18 cellular contexts compared by ENCODE assay signal in the genomic region with DNA sequence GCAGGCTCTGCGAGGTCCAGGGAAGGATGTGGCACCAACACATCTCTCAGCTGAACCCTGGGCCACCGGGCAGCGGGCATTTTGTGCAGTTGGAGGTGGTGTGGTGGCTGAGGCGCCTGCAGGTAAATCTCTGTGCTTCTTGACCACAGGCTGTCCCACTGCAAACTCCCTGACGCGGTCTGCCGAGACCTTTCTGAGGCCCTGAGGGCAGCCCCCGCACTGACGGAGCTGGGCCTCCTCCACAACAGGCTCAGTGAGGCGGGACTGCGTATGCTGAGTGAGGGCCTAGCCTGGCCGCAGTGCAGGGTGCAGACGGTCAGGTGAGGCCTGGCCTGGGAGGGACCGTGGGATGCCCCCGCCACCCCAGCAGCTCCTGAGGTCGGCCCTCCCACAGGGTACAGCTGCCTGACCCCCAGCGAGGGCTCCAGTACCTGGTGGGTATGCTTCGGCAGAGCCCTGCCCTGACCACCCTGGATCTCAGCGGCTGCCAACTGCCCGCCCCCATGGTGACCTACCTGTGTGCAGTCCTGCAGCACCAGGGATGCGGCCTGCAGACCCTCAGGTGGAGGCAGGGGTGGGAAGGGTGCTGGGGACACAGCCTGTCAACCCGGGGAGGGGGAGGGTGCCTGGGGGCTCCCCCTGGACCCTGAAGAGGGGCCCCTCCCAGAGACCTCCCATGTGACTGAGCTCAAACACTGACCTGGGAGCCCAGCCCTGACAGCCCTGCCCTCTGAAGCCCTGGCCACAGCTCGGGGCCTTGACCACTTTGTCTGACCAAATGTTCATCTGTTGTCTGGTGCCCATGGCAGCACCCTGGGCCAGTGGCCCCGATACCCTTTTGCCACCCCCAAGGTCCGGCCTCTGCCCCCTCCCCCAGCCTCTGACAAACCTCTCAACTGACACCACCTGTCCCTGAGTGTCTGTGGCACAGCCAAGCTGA. TPM values are rescaled to one million over a fixed set of nuclear protein-coding genes. Genes with fewer than 3 reads are reported as not detected.
DNase-seq lines count a peak whose midpoint lies in the region; ATAC-seq and FAIRE-seq lines count a peak whose summit lies in the region.
"Had no signal": no experiment of that assay in that cellular context is flagged by ENCODE, and none has a peak within 500 bp of the region (broad histone marks: within the 10 kb centered on the region; RNA-seq: fewer than 3 reads in every experiment).

No MANE protein-coding gene starts in this region.

- peaks cover 55% of the 10 kb centered on the region for H3K4me1 Mint-ChIP-seq in activated naive CD4-positive, alpha-beta T cell treated with anti-CD3 and anti-CD28 coated beads for 36 hours (ENCODE audit: low read depth)
- peaks cover 56% of the 10 kb centered on the region for H3K4me1 Mint-ChIP-seq in activated naive CD8-positive, alpha-beta T cell treated with anti-CD3 and anti-CD28 coated beads for 36 hours

- peaks cover 12% of the 10 kb centered on the region for H3K36me3 Mint-ChIP-seq in activated naive CD4-positive, alpha-beta T cell treated with anti-CD3 and anti-CD28 coated beads for 36 hours (ENCODE audit: low read depth)
- H3K36me3 Mint-ChIP-seq in activated naive CD8-positive, alpha-beta T cell treated with anti-CD3 and anti-CD28 coated beads for 36 hours = peaks cover 21% of the 10 kb centered on the region

- H3K27me3 ChIP-seq in mesendoderm (ENCODE audit: insufficient read depth, low read length, poor library complexity) = no peaks in the 10 kb centered on the region

- no CpG with 5 or more reads among the region's 25 CpGs for WGBS in mesendoderm (ENCODE audit: extremely low coverage, insufficient coverage, low lambda C conversion rate)

- no peak for FAIRE-seq in frontal cortex (lab: Jason Lieb, UNC)

- no peak overlapping the region for H4K5ac ChIP-seq in mesendoderm (ENCODE audit: low read length)

- H4K8ac ChIP-seq in mesendoderm (ENCODE audit: low read depth, low read length) = no peak overlapping the region

- H3K56ac ChIP-seq in mesendoderm (ENCODE audit: low read length) = peak overlapping the region; percentile 31

- H3K27me3 Mint-ChIP-seq in activated naive CD4-positive, alpha-beta T cell treated with anti-CD3 and anti-CD28 coated beads for 36 hours (ENCODE audit: low read depth) = peaks cover 18% of the 10 kb centered on the region
- peaks cover 30% of the 10 kb centered on the region for H3K27me3 Mint-ChIP-seq in activated naive CD8-positive, alpha-beta T cell treated with anti-CD3 and anti-CD28 coated beads for 36 hours

- DNase-seq in activated naive CD4-positive, alpha-beta T cell treated with anti-CD3 and anti-CD28 coated beads for 36 hours = peak; percentile 4
- no peak for DNase-seq in activated naive CD4-positive, alpha-beta T cell treated with anti-CD3 and anti-CD28 coated beads, Interleukin-2, amount 50 U/mL, for 16 hours
- DNase-seq in activated naive CD8-positive, alpha-beta T cell treated with anti-CD3 and anti-CD28 coated beads for 36 hours = peak; percentile 25
- DNase-seq in mesendoderm (no peak), frontal cortex (ENCODE audit: low spot score in 2 of 2) (no peak), NCI-H526 treated with DMSO at 0.1 percent for 48 hours (lab: John Stamatoyannopoulos, UW) (no peak)
- peak; percentile 35 for DNase-seq in stimulated activated CD8-positive, alpha-beta memory T cell treated with anti-CD3 and anti-CD28 coated beads, Interleukin-4, amount 100 ng/mL, for 48 hours
- DNase-seq: NCI-H1436 treated with DMSO at 0.1 percent for 48 hours; NCI-H524 treated with DMSO at 0.1 percent for 48 hours; stimulated activated CD4-positive, alpha-beta T cell treated with anti-CD3 and anti-CD28 coated beads, Interleukin-15, amount 100 ng/mL, for 24 hours had no signal

- intact Hi-C loops in activated naive CD4-positive, alpha-beta T cell treated with anti-CD3 and anti-CD28 coated beads for 36 hours (cut with micrococcal nuclease) = loop anchor here (5.0 kb wide), 1 partner anchor 77 kb away; a partner anchor contains a TSS

- H3K9ac ChIP-seq in mesendoderm (ENCODE audit: low read length) = no peak overlapping the region

- H3K79me1 ChIP-seq in mesendoderm (ENCODE audit: low read length) = no peaks in the 10 kb centered on the region

- H3K4me3 ChIP-seq in mesendoderm (ENCODE audit: low read length) = no peak overlapping the region
- H3K4me3 ChIP-seq: HAP-1, heart right ventricle had no signal

- no peaks in the 10 kb centered on the region for H3K9me3 Mint-ChIP-seq in activated naive CD4-positive, alpha-beta T cell treated with anti-CD3 and anti-CD28 coated beads for 36 hours
- H3K9me3 Mint-ChIP-seq in activated naive CD8-positive, alpha-beta T cell treated with anti-CD3 and anti-CD28 coated beads for 36 hours = no peaks in the 10 kb centered on the region

- no peak for ATAC-seq in HG03457 (IDR thresholded peaks at IDR 0.05; ENCODE audit: unreplicated experiment)
- ATAC-seq: heart right ventricle, Panc1 had no signal

- H2AK5ac ChIP-seq in mesendoderm (ENCODE audit: low read length) = no peak overlapping the region

- no peak overlapping the region for H3K23ac ChIP-seq in mesendoderm (ENCODE audit: low read length)

- no peaks in the 10 kb centered on the region for H3K79me2 ChIP-seq in mesendoderm (ENCODE audit: control insufficient read depth, insufficient read depth, low read length)

- H3K4me3 Mint-ChIP-seq in activated naive CD4-positive, alpha-beta T cell treated with anti-CD3 and anti-CD28 coated beads for 36 hours = no peak overlapping the region
- H3K4me3 Mint-ChIP-seq in activated naive CD8-positive, alpha-beta T cell treated with anti-CD3 and anti-CD28 coated beads for 36 hours = peak overlapping the region; percentile 74

- H3K4me1 ChIP-seq in mesendoderm (ENCODE audit: control insufficient read depth, low read depth, low read length) = peaks cover 2% of the 10 kb centered on the region

- H3K4me2 ChIP-seq in mesendoderm (ENCODE audit: low read length) = no peak overlapping the region

- no peak overlapping the region for H2BK5ac ChIP-seq in mesendoderm (ENCODE audit: low read length)

- H3K36me3 ChIP-seq in mesendoderm (ENCODE audit: control insufficient read depth, insufficient read depth, low read length) = no peaks in the 10 kb centered on the region
- H3K36me3 ChIP-seq: HAP-1, heart right ventricle had no signal

- H2BK120ac ChIP-seq in mesendoderm (ENCODE audit: low read depth, low read length) = no peak overlapping the region

- no peak overlapping the region for H3K27ac ChIP-seq in mesendoderm (ENCODE audit: low read depth, low read length)
- H3K27ac ChIP-seq: heart right ventricle had no signal

- no peak overlapping the region for H3K18ac ChIP-seq in mesendoderm (ENCODE audit: low read length)

- no peak overlapping the region for H3K4ac ChIP-seq in mesendoderm (ENCODE audit: low read depth, low read length)

- CTCF ChIA-PET in activated naive CD4-positive, alpha-beta T cell treated with anti-CD3 and anti-CD28 coated beads for 36 hours (lab: Charles Lee) = interaction anchor here (0.6 to 2.8 kb wide), 2 partner anchors 34 to 80 kb away, joined by 5 to 14 read pairs; no protein-coding TSS in a partner anchor

- peak overlapping the region; percentile 81 for H3K27ac Mint-ChIP-seq in activated naive CD4-positive, alpha-beta T cell treated with anti-CD3 and anti-CD28 coated beads for 36 hours
- H3K27ac Mint-ChIP-seq in activated naive CD8-positive, alpha-beta T cell treated with anti-CD3 and anti-CD28 coated beads for 36 hours = peak overlapping the region; percentile 91

- H2BK15ac ChIP-seq in mesendoderm (replicated peaks; ENCODE audit: low read depth) = no peak overlapping the region

RNA-seq across cellular contexts. Expression of a gene that starts 4.6 kb away (rescaled TPM):
- total RNA-seq in activated naive CD4-positive, alpha-beta T cell treated with anti-CD3 and anti-CD28 coated beads for 36 hours = 100 to 1,000 TPM in 1 of 2 experiments, 10 to 100 TPM in 1; 99.6 to 101 TPM
- 100 to 1,000 TPM; 206 to 209 TPM for total RNA-seq in activated naive CD8-positive, alpha-beta T cell treated with anti-CD3 and anti-CD28 coated beads for 36 hours
- 27.3 TPM for polyA plus RNA-seq in mesendoderm (2013, experiment 1 of 2)
- 26.0 TPM for polyA plus RNA-seq in mesendoderm (2013, experiment 2 of 2)
- 0.41 TPM for total RNA-seq in frontal cortex

RNA-seq across cellular contexts. Expression of a gene that starts 6.1 kb away (rescaled TPM):
- 1 to 10 TPM; 1.2 to 1.5 TPM for total RNA-seq in activated naive CD4-positive, alpha-beta T cell treated with anti-CD3 and anti-CD28 coated beads for 36 hours
- total RNA-seq in activated naive CD8-positive, alpha-beta T cell treated with anti-CD3 and anti-CD28 coated beads for 36 hours = 1 to 10 TPM; 3.7 to 3.8 TPM
- polyA plus RNA-seq in mesendoderm (2013, experiment 1 of 2) = not detected
- not detected for polyA plus RNA-seq in mesendoderm (2013, experiment 2 of 2)
- not detected for total RNA-seq in frontal cortex
- total RNA-seq: epithelial cell of proximal tubule, osteocyte had no signal

RNA-seq across cellular contexts. Expression of a gene that starts 15.0 kb away (rescaled TPM):
- total RNA-seq in activated naive CD4-positive, alpha-beta T cell treated with anti-CD3 and anti-CD28 coated beads for 36 hours = not detected
- not detected for total RNA-seq in activated naive CD8-positive, alpha-beta T cell treated with anti-CD3 and anti-CD28 coated beads for 36 hours
- 0.13 TPM for polyA plus RNA-seq in mesendoderm (2013, experiment 1 of 2)
- 0.15 TPM for polyA plus RNA-seq in mesendoderm (2013, experiment 2 of 2)
- total RNA-seq in frontal cortex = not detected
- total RNA-seq: epithelial cell of proximal tubule; heart right ventricle; liver; osteocyte; T-helper 2 cell treated with Interferon-gamma antibody and Interleukin-4, amounts not matched to agents 100 ng/mL and 5 ng/mL, for 36 hours had no signal
- polyA plus RNA-seq: heart right ventricle, liver had no signal

RNA-seq across cellular contexts. Expression of a gene that starts 23.3 kb away (rescaled TPM):
- total RNA-seq in activated naive CD4-positive, alpha-beta T cell treated with anti-CD3 and anti-CD28 coated beads for 36 hours = 100 to 1,000 TPM; 760 to 802 TPM
- total RNA-seq in activated naive CD8-positive, alpha-beta T cell treated with anti-CD3 and anti-CD28 coated beads for 36 hours = 100 to 1,000 TPM; 474 to 496 TPM
- polyA plus RNA-seq in mesendoderm (2013, experiment 1 of 2) = 1,871 TPM
- 1,795 TPM for polyA plus RNA-seq in mesendoderm (2013, experiment 2 of 2)
- 5.3 TPM for total RNA-seq in frontal cortex

RNA-seq across cellular contexts. Expression of a gene that starts 29.5 kb away (rescaled TPM):
- total RNA-seq in activated naive CD4-positive, alpha-beta T cell treated with anti-CD3 and anti-CD28 coated beads for 36 hours = 100 to 1,000 TPM; 359 to 378 TPM
- 100 to 1,000 TPM; 345 to 356 TPM for total RNA-seq in activated naive CD8-positive, alpha-beta T cell treated with anti-CD3 and anti-CD28 coated beads for 36 hours
- 1,155 TPM for polyA plus RNA-seq in mesendoderm (2013, experiment 1 of 2)
- 1,131 TPM for polyA plus RNA-seq in mesendoderm (2013, experiment 2 of 2)
- total RNA-seq in frontal cortex = 6.9 TPM

Comparison
In these comparisons a context has a peak if more than half of its experiments do, and no peak if none do; other contexts are left out.
1. DNase-seq: peak in activated naive CD4-positive, alpha-beta T cell treated with anti-CD3 and anti-CD28 coated beads for 36 hours (single experiment), activated naive CD8-positive, alpha-beta T cell treated with anti-CD3 and anti-CD28 coated beads for 36 hours (single experiment) and stimulated activated CD8-positive, alpha-beta memory T cell treated with anti-CD3 and anti-CD28 coated beads, Interleukin-4, amount 100 ng/mL, for 48 hours (single experiment); none in activated naive CD4-positive, alpha-beta T cell treated with anti-CD3 and anti-CD28 coated beads, Interleukin-2, amount 50 U/mL, for 16 hours (single experiment), mesendoderm (single experiment), frontal cortex (0 of 2) and NCI-H526 treated with DMSO at 0.1 percent for 48 hours (single experiment).
2. RNA of a gene that starts 4.6 kb away (total RNA-seq): 206 to 209 TPM in activated naive CD8-positive, alpha-beta T cell treated with anti-CD3 and anti-CD28 coated beads for 36 hours and 99.6 to 101 TPM in activated naive CD4-positive, alpha-beta T cell treated with anti-CD3 and anti-CD28 coated beads for 36 hours; 0.41 TPM in frontal cortex (single experiment); every median in the first group is over 10 times any median in the second.